ENCODE assay signal across 7 cellular contexts in genomic region chr6:7652957-7653356, GRCh38.
"Had no signal": no experiment of that assay in that cellular context is flagged by ENCODE, and none has a peak within 500 bp of the region (broad histone marks: within the 10 kb centered on the region; RNA-seq: fewer than 3 reads in every experiment).

No MANE protein-coding gene starts in this region.

- FAIRE-seq: H1, H54, HTR-8/SVneo had no signal

- ATAC-seq: GM23338 had no signal

- H2AFZ ChIP-seq: GM23338 had no signal

- H3K4me2 ChIP-seq: GM23338 had no signal

- DNase-seq: H9, HCEC 1CT, KG1 had no signal

- H3K4me3 ChIP-seq: GM23338 had no signal
